23 cellular contexts compared by ENCODE assay signal in the genomic region with DNA sequence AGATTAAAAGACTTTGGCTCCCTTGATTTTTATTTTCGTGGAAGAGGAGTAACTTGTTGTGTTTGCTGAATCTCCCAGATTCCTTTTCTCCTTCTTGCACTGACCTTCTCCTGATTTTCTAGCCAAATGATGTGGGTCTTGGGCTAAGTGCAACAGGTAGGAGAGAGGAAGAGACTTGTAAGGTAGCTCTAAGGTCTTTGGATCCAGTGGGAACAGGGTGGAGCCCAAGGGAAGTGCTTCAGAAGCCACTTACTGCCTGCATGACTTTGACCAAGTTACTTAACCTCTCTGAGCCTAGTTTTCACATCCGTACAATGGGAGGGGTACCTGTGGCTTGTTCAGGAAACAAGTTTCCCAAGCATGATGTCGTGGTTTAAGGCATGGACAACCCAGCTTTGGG.
"Had no signal": no experiment of that assay in that cellular context is flagged by ENCODE, and none has a peak within 500 bp of the region (broad histone marks: within the 10 kb centered on the region; RNA-seq: fewer than 3 reads in every experiment).

No MANE protein-coding gene starts in this region.

- H3K27ac Mint-ChIP-seq: naive thymus-derived CD8-positive, alpha-beta T cell; progenitor cell of endocrine pancreas; stimulated activated naive B cell treated with anti-CD40 and anti-IgM and Interleukin-4, amounts not matched to agents 10 μg/mL and 1 μg/mL and 100 μg/mL, for 72 hours; stimulated activated naive CD8-positive, alpha-beta T cell treated with anti-CD3 and anti-CD28 coated beads, Interleukin-15, Interleukin-2, amounts not matched to agents 100 ng/mL and 50 ng/mL, for 24 hours had no signal

- DNase-seq: dorsolateral prefrontal cortex; effector CD4-positive, alpha-beta T cell; foreskin keratinocyte; heart left ventricle; kidney; mesendoderm; naive thymus-derived CD8-positive, alpha-beta T cell; nephron progenitor cell; nucleus accumbens; right lobe of liver; stimulated activated naive B cell treated with anti-CD40 and anti-IgM and Interleukin-4, amounts not matched to agents 10 μg/mL and 1 μg/mL and 100 μg/mL, for 72 hours; trophoblast cell had no signal

- H3K36me3 ChIP-seq: gastroesophageal sphincter, heart left ventricle, right lobe of liver, thoracic aorta, vagina had no signal

- H3K4me3 Mint-ChIP-seq: naive thymus-derived CD8-positive, alpha-beta T cell; nephron progenitor cell; stimulated activated naive B cell treated with anti-CD40 and anti-IgM and Interleukin-4, amounts not matched to agents 10 μg/mL and 1 μg/mL and 100 μg/mL, for 72 hours; stimulated activated naive CD8-positive, alpha-beta T cell treated with anti-CD3 and anti-CD28 coated beads, Interleukin-15, Interleukin-2, amounts not matched to agents 100 ng/mL and 50 ng/mL, for 24 hours had no signal

- ATAC-seq: esophagus mucosa; foreskin keratinocyte; gastroesophageal sphincter; heart left ventricle; left lobe of liver; naive thymus-derived CD8-positive, alpha-beta T cell; right lobe of liver; stimulated activated naive B cell treated with anti-CD40 and anti-IgM and Interleukin-4, amounts not matched to agents 10 μg/mL and 1 μg/mL and 100 μg/mL, for 72 hours had no signal

- H2AFZ ChIP-seq: hepatocyte, parathyroid adenoma had no signal

- H3K4me3 ChIP-seq: dorsolateral prefrontal cortex, gastroesophageal sphincter, heart left ventricle, hepatocyte, right lobe of liver, thoracic aorta, vagina had no signal

- H3K9me3 Mint-ChIP-seq: stimulated activated naive CD8-positive, alpha-beta T cell treated with anti-CD3 and anti-CD28 coated beads, Interleukin-15, Interleukin-2, amounts not matched to agents 100 ng/mL and 50 ng/mL, for 24 hours had no signal

- H3K27ac ChIP-seq: dorsolateral prefrontal cortex, epithelial cell of prostate, foreskin keratinocyte, gastroesophageal sphincter, heart left ventricle, hepatocyte, parathyroid adenoma, right lobe of liver, thoracic aorta, vagina had no signal

- H3K27me3 ChIP-seq: foreskin keratinocyte, heart left ventricle, hepatocyte, right lobe of liver, vagina had no signal

- H3K4me1 ChIP-seq: foreskin keratinocyte, gastroesophageal sphincter, parathyroid adenoma, right lobe of liver, vagina had no signal

- H3K4me1 Mint-ChIP-seq: naive thymus-derived CD8-positive, alpha-beta T cell; stimulated activated naive B cell treated with anti-CD40 and anti-IgM and Interleukin-4, amounts not matched to agents 10 μg/mL and 1 μg/mL and 100 μg/mL, for 72 hours had no signal

- H3K9ac ChIP-seq: parathyroid adenoma had no signal

- H3K4me2 ChIP-seq: hepatocyte had no signal

- H3K79me2 ChIP-seq: hepatocyte, parathyroid adenoma had no signal

- H3K9me3 ChIP-seq: right lobe of liver, thoracic aorta, vagina had no signal

- FAIRE-seq: colon, kidney had no signal
